Comparison of ENCODE assay signal across 8 cellular contexts in the genomic region with DNA sequence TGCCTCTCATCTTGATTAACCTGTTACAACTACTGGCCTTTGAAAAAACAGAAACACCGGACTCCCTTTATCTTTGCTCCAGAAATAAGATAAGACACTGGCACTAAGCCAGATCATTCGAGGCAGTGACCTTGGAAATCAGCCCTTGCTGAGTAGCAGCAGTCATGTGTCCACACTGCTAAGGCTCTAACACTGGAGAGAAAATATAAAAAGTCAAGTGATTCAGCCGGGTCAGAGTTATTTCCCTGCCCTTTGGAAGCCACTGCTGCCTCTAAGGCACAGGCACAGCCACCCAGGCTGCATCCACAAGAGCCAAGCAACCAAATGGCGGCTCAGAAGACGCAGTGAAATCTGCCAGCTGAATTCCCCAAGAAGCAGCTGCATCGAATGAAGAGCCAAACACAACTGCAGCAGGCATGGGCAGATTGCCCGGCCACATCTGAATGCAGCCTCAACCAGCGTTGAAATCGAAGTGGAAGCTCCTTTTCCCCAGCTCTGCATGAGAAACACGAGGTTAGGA. TPM values are rescaled to one million over a fixed set of nuclear protein-coding genes. Genes with fewer than 3 reads are reported as not detected.
A peak's percentile ranks its signal among the peaks of the same experiment; 100 is the strongest.
DNase-seq lines count a peak whose midpoint lies in the region; ATAC-seq, FAIRE-seq and TF ChIP-seq lines count a peak whose summit lies in the region.

No MANE protein-coding gene starts in this region.

- FAIRE-seq in H54 (lab: Jason Lieb, UNC): peak; percentile 57

- peaks cover 20% of the 10 kb centered on the region for H3K4me1 ChIP-seq in SJCRH30
- H3K4me1 ChIP-seq in heart left ventricle: peaks cover 0 to 31% (median 14%) of the 10 kb centered on the region in 12 donors
- peaks cover 4% of the 10 kb centered on the region for H3K4me1 ChIP-seq in HAP-1

- in situ Hi-C loops in HAP-1 (cut with MboI; ENCODE audit: low sequenced_read_pairs): no loop called here

- intact Hi-C loops in heart left ventricle (cut with DNase I): no loop called here

- H3K9me3 ChIP-seq in SJCRH30 (replicated peaks) (no peaks in the 10 kb centered on the region), heart left ventricle (no peaks in the 10 kb centered on the region), HAP-1 (no peaks in the 10 kb centered on the region)

- DNase-seq in H54 (ENCODE audit: insufficient read length, low spot score) (no peak), SJCRH30 (peak; percentile 86 to 91), heart left ventricle (peak; percentile 32 to 80 (median 56)), skeletal muscle cell (ENCODE audit: low read depth) (peak; percentile 54), HAP-1 (ENCODE audit: low spot score in 2 of 2) (no peak), RPMI8226 (no peak), NCI-H82 (lab: John Stamatoyannopoulos, UW) (no peak)

- 7 to 17% (median 10%) methylated on average over 10 of the region's 10 CpGs for WGBS in heart left ventricle, 4 donors

- TF ChIP-seq CTCF in heart left ventricle (IDR thresholded peaks at IDR 0.05): no peak

- peak overlapping the region; percentile 68 for H3K27ac ChIP-seq in SJCRH30
- H3K27ac ChIP-seq in heart left ventricle: peak overlapping the region in 6 of 12 donors; percentile 8 to 58 (median 23)

- H3K4me3 ChIP-seq in SJCRH30 (peak overlapping the region; percentile 38), heart left ventricle (peak overlapping the region in 6 of 12 donors; percentile 3 to 33 (median 20)), skeletal muscle cell (ENCODE audit: low read depth, low read length) (no peak overlapping the region), HAP-1 (no peak overlapping the region)

- TF ChIP-seq POLR2A in H54 (IDR thresholded peaks at IDR 0.05; ENCODE audit: low read depth, low read length) (no peak), heart left ventricle (IDR thresholded peaks at IDR 0.05) (no peak)

- H3K27me3 ChIP-seq in SJCRH30: no peaks in the 10 kb centered on the region
- H3K27me3 ChIP-seq in heart left ventricle: no peaks in the 10 kb centered on the region
- no peaks in the 10 kb centered on the region for H3K27me3 ChIP-seq in HAP-1 (ENCODE audit: low read depth)

- peak; percentile 22 to 77 (median 72) for ATAC-seq in heart left ventricle
- ATAC-seq in GM21717 (IDR thresholded peaks at IDR 0.05; ENCODE audit: unreplicated experiment): no peak

- H3K36me3 ChIP-seq in SJCRH30 (peaks cover 7% of the 10 kb centered on the region), heart left ventricle (peaks cover 0 to 5% (median 0%) of the 10 kb centered on the region in 9 donors), HAP-1 (replicated peaks) (peaks cover 11% of the 10 kb centered on the region)

RNA-seq across cellular contexts. Expression of a gene that starts 40.7 kb away (rescaled TPM):
- 13.2 and 14.8 TPM in 2 replicates for total RNA-seq in SJCRH30 (2014; rRNA removed; shearing (Covaris generic))
- total RNA-seq in heart left ventricle: 1 to 10 TPM; 2.4 to 6.3 (median 3.7) TPM
- polyA plus RNA-seq in heart left ventricle: 1 to 10 TPM in 1 of 2 donors, under 1 TPM in 1; 0.95 to 6.3 TPM

Comparison
In these comparisons a context has a peak if more than half of its experiments do, and no peak if none do; other contexts are left out.
1. DNase-seq: peak in SJCRH30 (2 of 2), heart left ventricle (5 of 5) and skeletal muscle cell (single experiment); none in H54 (single experiment), HAP-1 (0 of 2), RPMI8226 (single experiment) and NCI-H82 (single experiment).